1 cellular context compared by ENCODE assay signal in the genomic region with DNA sequence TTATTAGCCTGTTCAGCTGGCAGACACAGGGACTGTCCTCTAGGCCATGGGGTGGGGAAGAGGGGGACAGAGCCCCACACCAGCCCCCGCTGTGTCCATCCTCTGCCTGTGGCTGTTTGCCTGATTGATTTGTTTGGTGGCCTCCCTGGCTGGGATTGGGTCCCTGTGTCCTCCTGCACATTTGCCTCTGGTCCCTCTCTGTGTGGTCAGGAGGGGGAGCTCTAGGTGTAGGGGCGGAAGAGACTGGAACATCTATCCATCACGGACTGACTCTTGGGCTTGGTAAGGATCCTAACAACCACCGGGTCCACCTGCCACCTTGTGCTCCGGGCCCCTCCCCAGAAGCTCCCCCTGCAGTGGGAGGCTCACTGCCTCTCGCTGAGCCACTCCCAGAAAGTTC.
TF ChIP-seq lines count a peak whose summit lies in the region.

No MANE protein-coding gene starts in this region.

TF ChIP-seq in WTC11, 78 proteins besides CTCF, POLR2A, EP300 and RAD21 (continued from another document):
- TF ChIP-seq ATF6 (CRISPR knock-in tag; IDR thresholded peaks at IDR 0.05) (no peak), GABPB1 (CRISPR knock-in tag; IDR thresholded peaks at IDR 0.05) (no peak), CDX4 (CRISPR knock-in tag; IDR thresholded peaks at IDR 0.05; ENCODE audit: borderline replicate concordance) (no peak)
TF ChIP-seq in WTC11: peak in this region for 0.
